8 cellular contexts compared by ENCODE assay signal in genomic region chr7:25924061-25924460, GRCh38.
"Had no signal": no experiment of that assay in that cellular context is flagged by ENCODE, and none has a peak within 500 bp of the region (broad histone marks: within the 10 kb centered on the region; RNA-seq: fewer than 3 reads in every experiment).

No MANE protein-coding gene starts in this region.

- H3K9ac ChIP-seq: GM23248 had no signal

- H3K4me3 ChIP-seq: GM23248, GM23338, HAP-1 had no signal

- H3K4me1 ChIP-seq: HAP-1 had no signal

- H3K36me3 ChIP-seq: HAP-1 had no signal

- H3K27ac ChIP-seq: GM23248 had no signal

- DNase-seq: GM23248, GOT3, H7, H9, HCEC 1CT, HFFc6 had no signal
